9 cellular contexts compared by ENCODE assay signal in the genomic region with DNA sequence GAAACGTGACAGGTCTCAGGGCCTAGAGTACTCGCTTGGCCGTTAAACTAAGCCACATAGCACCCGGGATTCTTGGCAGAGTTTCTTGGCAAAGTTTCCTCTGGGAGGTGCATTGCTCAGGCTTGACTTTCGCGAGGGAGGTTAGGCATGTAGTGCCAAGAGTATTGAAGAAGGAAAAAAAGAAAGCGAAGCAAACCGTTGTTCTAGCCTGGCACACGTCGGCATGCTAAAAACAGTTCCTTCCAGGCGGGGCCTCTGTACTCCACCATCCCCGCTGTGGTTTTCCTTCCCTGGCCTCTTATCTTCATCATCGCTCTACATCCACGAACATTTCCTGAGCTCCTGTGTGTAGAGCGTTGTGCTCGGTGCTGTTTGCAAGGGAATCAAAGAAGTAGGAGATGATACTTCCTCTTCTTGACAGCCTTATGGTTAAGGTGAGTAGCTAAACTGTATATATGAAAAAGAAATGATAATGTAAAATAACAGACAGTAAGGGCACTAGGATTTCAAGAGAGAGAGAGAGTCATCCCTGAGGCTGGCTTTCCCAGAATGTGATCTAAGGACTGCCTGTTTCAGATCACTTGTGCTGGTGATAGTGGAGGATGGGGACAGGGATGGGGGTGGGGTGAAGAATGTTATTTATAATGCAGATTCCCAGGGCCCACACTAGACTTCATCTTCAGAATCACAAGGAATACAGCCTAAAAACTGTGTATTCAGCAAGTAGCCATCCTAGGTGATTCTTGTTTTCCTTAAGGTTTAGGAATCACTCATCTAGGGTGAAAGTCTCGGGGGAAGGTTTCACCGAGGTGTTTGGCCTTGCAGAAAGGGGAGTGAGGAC. TPM values are rescaled to one million over a fixed set of nuclear protein-coding genes. Genes with fewer than 3 reads are reported as not detected.
DNase-seq lines count a peak whose midpoint lies in the region; ATAC-seq and TF ChIP-seq lines count a peak whose summit lies in the region.
"Had no signal": no experiment of that assay in that cellular context is flagged by ENCODE, and none has a peak within 500 bp of the region (broad histone marks: within the 10 kb centered on the region; RNA-seq: fewer than 3 reads in every experiment).

No MANE protein-coding gene starts in this region.

- no peak for TF ChIP-seq CTCF in WERI-Rb-1 (IDR thresholded peaks at IDR 0.05; ENCODE audit: low read depth, low read length)

- H3K36me3 ChIP-seq in WERI-Rb-1: no peaks in the 10 kb centered on the region

- H3K9me3 ChIP-seq in WERI-Rb-1 (ENCODE audit: severe bottlenecking): no peaks in the 10 kb centered on the region

- peaks cover 31% of the 10 kb centered on the region for H3K27me3 ChIP-seq in WERI-Rb-1 (ENCODE audit: insufficient read depth, low read depth, severe bottlenecking)

- no peak overlapping the region for H3K4me3 ChIP-seq in WERI-Rb-1 (ENCODE audit: low read depth, low read length)

- no peak overlapping the region for H3K27ac ChIP-seq in WERI-Rb-1

- no peak for ATAC-seq in GM18909 (IDR thresholded peaks at IDR 0.05; ENCODE audit: poor library complexity, unreplicated experiment)
- no peak for ATAC-seq in GM19467 (IDR thresholded peaks at IDR 0.05; ENCODE audit: unreplicated experiment)
- ATAC-seq in GM19324 (IDR thresholded peaks at IDR 0.05; ENCODE audit: low FRiP score, unreplicated experiment): no peak

- DNase-seq in AG08396 (ENCODE audit: low spot score): peak; percentile 70
- peak; percentile 99 for DNase-seq in Kasumi-1 (lab: John Stamatoyannopoulos, UW)
- DNase-seq in cerebellum (ENCODE audit: low spot score): peak; percentile 24
- peak; percentile 57 for DNase-seq in midbrain (lab: John Stamatoyannopoulos, UW)
- DNase-seq in WERI-Rb-1: no peak
- DNase-seq: DMS53 had no signal

RNA-seq across cellular contexts. Expression of a gene that starts 18.9 kb away (rescaled TPM):
- 37.9 TPM for total RNA-seq in cerebellum
